Comparison of ENCODE assay signal across 9 cellular contexts in genomic region chr9:20117482-20117881, GRCh38.
"Had no signal": no experiment of that assay in that cellular context is flagged by ENCODE, and none has a peak within 500 bp of the region (broad histone marks: within the 10 kb centered on the region; RNA-seq: fewer than 3 reads in every experiment).

No MANE protein-coding gene starts in this region.

- FAIRE-seq: HTR-8/SVneo had no signal

- H3K4me3 ChIP-seq: GM23248, HAP-1 had no signal

- H3K27ac Mint-ChIP-seq: HFFc6, IgD-negative memory B cell had no signal

- DNase-seq: GM23248, GOT3, H7, HFFc6 had no signal

- H3K4me1 Mint-ChIP-seq: IgD-negative memory B cell had no signal

- H2AFZ ChIP-seq: GM23248 had no signal

- H3K4me2 ChIP-seq: KMS-11 had no signal

- ATAC-seq: HCT116 had no signal

- H3K27ac ChIP-seq: GM23248, KMS-11 had no signal

- H3K4me3 Mint-ChIP-seq: HFFc6, IgD-negative memory B cell had no signal

- H3K27me3 Mint-ChIP-seq: IgD-negative memory B cell had no signal

- H3K4me1 ChIP-seq: HAP-1 had no signal

- H3K9me3 ChIP-seq: HAP-1 had no signal

- H3K36me3 ChIP-seq: HAP-1 had no signal

- H3K9ac ChIP-seq: GM23248, KMS-11 had no signal

- H3K9me3 Mint-ChIP-seq: HFFc6 had no signal
